In genomic region chr15:63089260-63090043, GRCh38 we compare ENCODE assay signal across 9 cellular contexts. TPM values are rescaled to one million over a fixed set of nuclear protein-coding genes. Genes with fewer than 3 reads are reported as not detected.
DNase-seq lines count a peak whose midpoint lies in the region; ATAC-seq, FAIRE-seq and TF ChIP-seq lines count a peak whose summit lies in the region.
"Had no signal": no experiment of that assay in that cellular context is flagged by ENCODE, and none has a peak within 500 bp of the region (broad histone marks: within the 10 kb centered on the region; RNA-seq: fewer than 3 reads in every experiment).

No MANE protein-coding gene starts in this region.

- peaks cover 19% of the 10 kb centered on the region for H3F3A ChIP-seq in GM23248 (ENCODE audit: insufficient read depth)

- H3K9me2 ChIP-seq in GM23248 (ENCODE audit: insufficient read depth): no peaks in the 10 kb centered on the region

- H3K4me3 ChIP-seq in GM23248: no peak overlapping the region
- no peak overlapping the region for H3K4me3 ChIP-seq in fibroblast of the aortic adventitia (ENCODE audit: low read depth, low read length)
- no peak overlapping the region for H3K4me3 ChIP-seq in small intestine (ENCODE audit: low read depth in 1 of 2, low read length in 2 of 2)
- no peak overlapping the region for H3K4me3 ChIP-seq in ovary

- in situ Hi-C loops in GM23248 (cut with MboI): no loop called here

- H3K4me1 ChIP-seq in GM23248 (ENCODE audit: insufficient read depth) (peaks cover 24% of the 10 kb centered on the region), small intestine (ENCODE audit: control insufficient read depth in 2 of 2, insufficient read depth in 1 of 2, low read depth in 1 of 2, low read length in 1 of 2) (no peaks in the 10 kb centered on the region), ovary (ENCODE audit: insufficient read depth) (no peaks in the 10 kb centered on the region)

- no peak for ATAC-seq in HG03095 (IDR thresholded peaks at IDR 0.05; ENCODE audit: unreplicated experiment)

- TF ChIP-seq POLR2A in ovary (IDR thresholded peaks at IDR 0.05): no peak

- H3K9me3 ChIP-seq in GM23248 (ENCODE audit: low read depth): no peaks in the 10 kb centered on the region
- no peaks in the 10 kb centered on the region for H3K9me3 ChIP-seq in small intestine (ENCODE audit: control insufficient read depth, low read depth)
- no peaks in the 10 kb centered on the region for H3K9me3 ChIP-seq in ovary

- no peak for TF ChIP-seq EP300 in ovary (IDR thresholded peaks at IDR 0.05)

- no peaks in the 10 kb centered on the region for H3K36me3 ChIP-seq in GM23248 (ENCODE audit: low read depth)
- no peaks in the 10 kb centered on the region for H3K36me3 ChIP-seq in small intestine (ENCODE audit: control insufficient read depth in 2 of 2, insufficient read depth in 2 of 2, low read length in 2 of 2)
- H3K36me3 ChIP-seq in ovary: no peaks in the 10 kb centered on the region

- H3K27ac ChIP-seq in GM23248 (peak overlapping the region; percentile 66), small intestine (ENCODE audit: low read depth in 1 of 2, low read length in 1 of 2) (peak overlapping the region in 1 of 2 donors; percentile 64), ovary (no peak overlapping the region)

- DNase-seq in GM23248 (peak; percentile 96), NCI-H526 treated with DMSO at 0.1 percent for 48 hours (lab: John Stamatoyannopoulos, UW) (peak; percentile 17), fibroblast of the aortic adventitia (ENCODE audit: low read depth) (peak; percentile 91), renal cortical epithelial cell (ENCODE audit: low read depth) (peak; percentile 51), small intestine (no peak), ovary (no peak)
- no peak for DNase-seq in activated CD4-positive, alpha-beta T cell treated with anti-CD3 and anti-CD28 coated beads for 1 hour
- DNase-seq: activated naive CD4-positive, alpha-beta T cell treated with anti-CD3 and anti-CD28 coated beads, Interleukin-2, amount 50 U/mL, for 16 hours had no signal

- 28 to 29% methylated on average over 6 of the region's 6 CpGs for WGBS in GM23248 (ENCODE audit: low coverage in 1 of 2, low lambda C conversion rate in 2 of 2, missing lambda C conversion rate in 2 of 2), 2 experiments
- 58 to 80% (median 71%) methylated on average over 6 of the region's 6 CpGs for WGBS in small intestine, 3 donors
- 54 to 61% (median 60%) methylated on average over 6 of the region's 6 CpGs for WGBS in ovary, 3 donors

- peak overlapping the region; percentile 23 for H3K4me2 ChIP-seq in GM23248 (ENCODE audit: unreplicated experiment)

- FAIRE-seq in small intestine (lab: Jason Lieb, UNC): no peak

- intact Hi-C loops in ovary (cut with DNase I): loop anchor here (2.0 to 10.0 kb wide), 6 partner anchors 42 to 309 kb away; no protein-coding TSS in a partner anchor

- TF ChIP-seq CTCF in fibroblast of the aortic adventitia (IDR thresholded peaks at IDR 0.05; ENCODE audit: insufficient read depth, low read length) (no peak), ovary (IDR thresholded peaks at IDR 0.05) (no peak)

- peak overlapping the region; percentile 25; the same call in 1 of the 2 replicates for H3K9ac ChIP-seq in GM23248

- H4K20me1 ChIP-seq in GM23248 (ENCODE audit: insufficient read depth): no peaks in the 10 kb centered on the region

- H3K27me3 ChIP-seq in GM23248 (replicated peaks; ENCODE audit: insufficient read depth) (no peaks in the 10 kb centered on the region), small intestine (ENCODE audit: control insufficient read depth in 2 of 2, insufficient read depth in 2 of 2, low read length in 2 of 2) (no peaks in the 10 kb centered on the region), ovary (no peaks in the 10 kb centered on the region)

- no peaks in the 10 kb centered on the region for H3K79me2 ChIP-seq in GM23248 (ENCODE audit: insufficient read depth)

- H2AFZ ChIP-seq in GM23248: peak overlapping the region; percentile 28; the same call in 1 of the 2 replicates

RNA-seq across cellular contexts. Expression of gene LACTB, which starts 32.2 kb away (rescaled TPM):
- total RNA-seq in GM23248 (2014; rRNA removed; shearing (Covaris generic)): 27.1 and 27.3 TPM in 2 replicates
- polyA plus RNA-seq in GM23248 (2016; fragmentation: Nextera tagmentation; extraction: Ambion mirVana) (35.8 and 39.7 TPM in 2 replicates), small intestine (10 to 100 TPM; 13.9 to 26.7 (median 26.2) TPM), ovary (10 to 100 TPM in 1 of 2 donors, 1 to 10 TPM in 1; 8.3 to 27.9 TPM)
- total RNA-seq in fibroblast of the aortic adventitia (ENCODE audit: low replicate concordance) (26.1 and 36.1 TPM in 2 replicates), renal cortical epithelial cell (41.9 and 52.4 TPM in 2 replicates), ovary (10 to 100 TPM in 4 of 7 donors, 1 to 10 TPM in 3; 7.5 to 10.7 (median 10.4) TPM)

RNA-seq across cellular contexts. Expression of gene TPM1, which starts 46.9 kb away (rescaled TPM):
- total RNA-seq in GM23248 (2014; rRNA removed; shearing (Covaris generic)): 1,935 and 2,012 TPM in 2 replicates
- polyA plus RNA-seq in GM23248 (2016; fragmentation: Nextera tagmentation; extraction: Ambion mirVana) (3,029 and 3,072 TPM in 2 replicates), small intestine (100 to 1,000 TPM; 353 to 542 (median 411) TPM), ovary (100 to 1,000 TPM; 332 to 676 TPM)
- total RNA-seq in fibroblast of the aortic adventitia (ENCODE audit: low replicate concordance) (261 and 746 TPM in 2 replicates), renal cortical epithelial cell (1,733 and 1,925 TPM in 2 replicates), ovary (100 to 1,000 TPM; 204 to 695 (median 319) TPM)

Comparison
In these comparisons a context has a peak if more than half of its experiments do, and no peak if none do; other contexts are left out.
1. DNase-seq: peak in GM23248 (single experiment), NCI-H526 treated with DMSO at 0.1 percent for 48 hours (single experiment), fibroblast of the aortic adventitia (single experiment) and renal cortical epithelial cell (single experiment); none in small intestine (single experiment), activated CD4-positive, alpha-beta T cell treated with anti-CD3 and anti-CD28 coated beads for 1 hour (single experiment) and ovary (0 of 5).